ENCODE assay signal across 1 cellular context in the genomic region with DNA sequence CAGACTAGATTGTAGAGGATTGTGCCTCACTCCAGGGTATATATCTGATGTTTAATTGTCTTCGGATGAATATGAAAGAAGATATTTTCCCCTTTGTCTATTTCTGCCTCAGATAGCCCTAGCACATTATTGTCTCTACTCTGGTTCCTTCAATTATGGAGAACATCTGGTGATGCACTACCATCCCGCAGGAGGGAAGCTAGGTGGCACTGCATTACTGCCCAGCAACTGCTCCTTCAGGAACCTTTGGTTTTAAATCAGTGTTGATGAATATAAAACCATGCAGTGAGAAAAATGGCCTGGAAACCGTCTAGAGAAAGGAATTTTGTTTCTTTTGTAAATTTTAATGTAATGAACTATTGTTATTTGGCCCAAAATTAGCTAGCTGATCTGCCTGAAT.
TF ChIP-seq lines count a peak whose summit lies in the region.

No MANE protein-coding gene starts in this region.

TF ChIP-seq in H1, 55 proteins besides CTCF, POLR2A, EP300 and RAD21 (continued from another document):
- TF ChIP-seq, protein P1, sequence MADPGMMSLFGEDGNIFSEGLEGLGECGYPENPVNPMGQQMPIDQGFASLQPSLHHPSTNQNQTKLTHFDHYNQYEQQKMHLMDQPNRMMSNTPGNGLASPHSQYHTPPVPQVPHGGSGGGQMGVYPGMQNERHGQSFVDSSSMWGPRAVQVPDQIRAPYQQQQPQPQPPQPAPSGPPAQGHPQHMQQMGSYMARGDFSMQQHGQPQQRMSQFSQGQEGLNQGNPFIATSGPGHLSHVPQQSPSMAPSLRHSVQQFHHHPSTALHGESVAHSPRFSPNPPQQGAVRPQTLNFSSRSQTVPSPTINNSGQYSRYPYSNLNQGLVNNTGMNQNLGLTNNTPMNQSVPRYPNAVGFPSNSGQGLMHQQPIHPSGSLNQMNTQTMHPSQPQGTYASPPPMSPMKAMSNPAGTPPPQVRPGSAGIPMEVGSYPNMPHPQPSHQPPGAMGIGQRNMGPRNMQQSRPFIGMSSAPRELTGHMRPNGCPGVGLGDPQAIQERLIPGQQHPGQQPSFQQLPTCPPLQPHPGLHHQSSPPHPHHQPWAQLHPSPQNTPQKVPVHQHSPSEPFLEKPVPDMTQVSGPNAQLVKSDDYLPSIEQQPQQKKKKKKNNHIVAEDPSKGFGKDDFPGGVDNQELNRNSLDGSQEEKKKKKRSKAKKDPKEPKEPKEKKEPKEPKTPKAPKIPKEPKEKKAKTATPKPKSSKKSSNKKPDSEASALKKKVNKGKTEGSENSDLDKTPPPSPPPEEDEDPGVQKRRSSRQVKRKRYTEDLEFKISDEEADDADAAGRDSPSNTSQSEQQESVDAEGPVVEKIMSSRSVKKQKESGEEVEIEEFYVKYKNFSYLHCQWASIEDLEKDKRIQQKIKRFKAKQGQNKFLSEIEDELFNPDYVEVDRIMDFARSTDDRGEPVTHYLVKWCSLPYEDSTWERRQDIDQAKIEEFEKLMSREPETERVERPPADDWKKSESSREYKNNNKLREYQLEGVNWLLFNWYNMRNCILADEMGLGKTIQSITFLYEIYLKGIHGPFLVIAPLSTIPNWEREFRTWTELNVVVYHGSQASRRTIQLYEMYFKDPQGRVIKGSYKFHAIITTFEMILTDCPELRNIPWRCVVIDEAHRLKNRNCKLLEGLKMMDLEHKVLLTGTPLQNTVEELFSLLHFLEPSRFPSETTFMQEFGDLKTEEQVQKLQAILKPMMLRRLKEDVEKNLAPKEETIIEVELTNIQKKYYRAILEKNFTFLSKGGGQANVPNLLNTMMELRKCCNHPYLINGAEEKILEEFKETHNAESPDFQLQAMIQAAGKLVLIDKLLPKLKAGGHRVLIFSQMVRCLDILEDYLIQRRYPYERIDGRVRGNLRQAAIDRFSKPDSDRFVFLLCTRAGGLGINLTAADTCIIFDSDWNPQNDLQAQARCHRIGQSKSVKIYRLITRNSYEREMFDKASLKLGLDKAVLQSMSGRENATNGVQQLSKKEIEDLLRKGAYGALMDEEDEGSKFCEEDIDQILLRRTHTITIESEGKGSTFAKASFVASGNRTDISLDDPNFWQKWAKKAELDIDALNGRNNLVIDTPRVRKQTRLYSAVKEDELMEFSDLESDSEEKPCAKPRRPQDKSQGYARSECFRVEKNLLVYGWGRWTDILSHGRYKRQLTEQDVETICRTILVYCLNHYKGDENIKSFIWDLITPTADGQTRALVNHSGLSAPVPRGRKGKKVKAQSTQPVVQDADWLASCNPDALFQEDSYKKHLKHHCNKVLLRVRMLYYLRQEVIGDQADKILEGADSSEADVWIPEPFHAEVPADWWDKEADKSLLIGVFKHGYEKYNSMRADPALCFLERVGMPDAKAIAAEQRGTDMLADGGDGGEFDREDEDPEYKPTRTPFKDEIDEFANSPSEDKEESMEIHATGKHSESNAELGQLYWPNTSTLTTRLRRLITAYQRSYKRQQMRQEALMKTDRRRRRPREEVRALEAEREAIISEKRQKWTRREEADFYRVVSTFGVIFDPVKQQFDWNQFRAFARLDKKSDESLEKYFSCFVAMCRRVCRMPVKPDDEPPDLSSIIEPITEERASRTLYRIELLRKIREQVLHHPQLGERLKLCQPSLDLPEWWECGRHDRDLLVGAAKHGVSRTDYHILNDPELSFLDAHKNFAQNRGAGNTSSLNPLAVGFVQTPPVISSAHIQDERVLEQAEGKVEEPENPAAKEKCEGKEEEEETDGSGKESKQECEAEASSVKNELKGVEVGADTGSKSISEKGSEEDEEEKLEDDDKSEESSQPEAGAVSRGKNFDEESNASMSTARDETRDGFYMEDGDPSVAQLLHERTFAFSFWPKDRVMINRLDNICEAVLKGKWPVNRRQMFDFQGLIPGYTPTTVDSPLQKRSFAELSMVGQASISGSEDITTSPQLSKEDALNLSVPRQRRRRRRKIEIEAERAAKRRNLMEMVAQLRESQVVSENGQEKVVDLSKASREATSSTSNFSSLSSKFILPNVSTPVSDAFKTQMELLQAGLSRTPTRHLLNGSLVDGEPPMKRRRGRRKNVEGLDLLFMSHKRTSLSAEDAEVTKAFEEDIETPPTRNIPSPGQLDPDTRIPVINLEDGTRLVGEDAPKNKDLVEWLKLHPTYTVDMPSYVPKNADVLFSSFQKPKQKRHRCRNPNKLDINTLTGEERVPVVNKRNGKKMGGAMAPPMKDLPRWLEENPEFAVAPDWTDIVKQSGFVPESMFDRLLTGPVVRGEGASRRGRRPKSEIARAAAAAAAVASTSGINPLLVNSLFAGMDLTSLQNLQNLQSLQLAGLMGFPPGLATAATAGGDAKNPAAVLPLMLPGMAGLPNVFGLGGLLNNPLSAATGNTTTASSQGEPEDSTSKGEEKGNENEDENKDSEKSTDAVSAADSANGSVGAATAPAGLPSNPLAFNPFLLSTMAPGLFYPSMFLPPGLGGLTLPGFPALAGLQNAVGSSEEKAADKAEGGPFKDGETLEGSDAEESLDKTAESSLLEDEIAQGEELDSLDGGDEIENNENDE (IDR thresholded peaks at IDR 0.05; ENCODE audit: insufficient replicate concordance, low read length): no peak
- TF ChIP-seq SUZ12 (IDR thresholded peaks at IDR 0.05; ENCODE audit: low read length) (no peak), YY1 (IDR thresholded peaks at IDR 0.05; ENCODE audit: low read depth, low read length) (no peak), CEBPB (IDR thresholded peaks at IDR 0.05; ENCODE audit: low read depth, low read length) (no peak), JUND (IDR thresholded peaks at IDR 0.05; ENCODE audit: low read length) (no peak), TBP (IDR thresholded peaks at IDR 0.05; ENCODE audit: low read depth, low read length) (no peak)
TF ChIP-seq in H1: peak in this region for 0.
